Comparison of ENCODE assay signal across 33 cellular contexts in genomic region chr2:105677901-105678300, GRCh38.
"Had no signal": no experiment of that assay in that cellular context is flagged by ENCODE, and none has a peak within 500 bp of the region (broad histone marks: within the 10 kb centered on the region; RNA-seq: fewer than 3 reads in every experiment).

No MANE protein-coding gene starts in this region.

- DNase-seq: Karpas-422, Kasumi-1, KG1, MG63, MM.1S, MV-4-11, NCI-H1048, NCI-H1092, NCI-H1092 treated with DMSO at 0.1 percent for 48 hours, NCI-H1105, NCI-H1105 treated with DMSO at 0.1 percent for 48 hours, NCI-H1417, NCI-H1417 treated with DMSO at 0.1 percent for 48 hours, NCI-H1436, NCI-H1436 treated with DMSO at 0.1 percent for 48 hours, NCI-H146, NCI-H1694, NCI-H1694 treated with DMSO at 0.1 percent for 48 hours, NCI-H187, NCI-H187 treated with DMSO at 0.1 percent for 48 hours, NCI-H1930, NCI-H2029, NCI-H2029 treated with DMSO at 0.1 percent for 48 hours, NCI-H2081, NCI-H2081 treated with DMSO at 0.1 percent for 48 hours, NCI-H2107, NCI-H2171, NCI-H2171 treated with DMSO at 0.1 percent for 48 hours, NCI-H2227 treated with DMSO at 0.1 percent for 48 hours, NCI-H345, NCI-H446, NCI-H446 treated with DMSO at 0.1 percent for 48 hours had no signal

- H3K27ac ChIP-seq: KMS-11 had no signal

- H3K36me3 ChIP-seq: MG63 had no signal

- H3K9me3 ChIP-seq: MG63 had no signal

- H3K4me3 ChIP-seq: MG63 had no signal
